In genomic region chr5:55712023-55712859, GRCh38 we compare ENCODE assay signal across 8 cellular contexts. TPM values are rescaled to one million over a fixed set of nuclear protein-coding genes. Genes with fewer than 3 reads are reported as not detected.
A peak's percentile ranks its signal among the peaks of the same experiment; 100 is the strongest.
DNase-seq lines count a peak whose midpoint lies in the region; ATAC-seq and TF ChIP-seq lines count a peak whose summit lies in the region.

SLC38A9 (minus strand) TSS chr5:55712324; CDS start chr5:55697958, 14,366 bp downstream.

- H4K91ac ChIP-seq in trophoblast cell (ENCODE audit: low read depth, low read length) = peak within 1 kb of the TSS; percentile 53

- H3K27me3 ChIP-seq in trophoblast cell (ENCODE audit: insufficient read depth, low read length) (no peaks in the 10 kb centered on the region), transverse colon (no peaks in the 10 kb centered on the region)

- no peak for TF ChIP-seq EP300 in transverse colon (IDR thresholded peaks at IDR 0.05; ENCODE audit: low read depth)

- peak; percentile 100 for ATAC-seq in HG02759 (IDR thresholded peaks at IDR 0.05; ENCODE audit: unreplicated experiment)

- H3K79me1 ChIP-seq in trophoblast cell (ENCODE audit: low read length) = peaks cover 9% of the 10 kb centered on the region

- DNase-seq in GM12864 (ENCODE audit: low read depth) (peak; percentile 69), NCI-H1417 (lab: John Stamatoyannopoulos, UW) (peak; percentile 88 to 97 (median 91)), SW 1271 (lab: John Stamatoyannopoulos, UW) (peak; percentile 90 to 96), cardiac septum (ENCODE audit: low spot score) (peak; percentile 97), trophoblast cell (peak; percentile 98), transverse colon (peak; percentile 97)
- peak; percentile 85 for DNase-seq in activated naive CD8-positive, alpha-beta T cell treated with anti-CD3 and anti-CD28 coated beads, Interleukin-2, amount 50 U/mL, for 16 hours (ENCODE audit: low read depth, low spot score)

- whole genome bisulfite sequencing in trophoblast cell (ENCODE audit: extremely low coverage, insufficient coverage, insufficient read length) = no CpG with 5 or more reads among the region's 55 CpGs
- 0% methylated on average over 3 to 46 of the region's 55 CpGs for WGBS in transverse colon (ENCODE audit: low coverage in 1 of 2), 2 donors

- peak within 1 kb of the TSS; percentile 60 for H2BK5ac ChIP-seq in trophoblast cell (ENCODE audit: low read depth, low read length, poor library complexity)

- no peak within 1 kb of the TSS for H3K23ac ChIP-seq in trophoblast cell (ENCODE audit: low read length)

- H3K9ac ChIP-seq in trophoblast cell (ENCODE audit: low read length) = peak within 1 kb of the TSS; percentile 87

- peak within 1 kb of the TSS; percentile 92 for H3K4me3 ChIP-seq in GM12864 (ENCODE audit: low read depth, low read length)
- H3K4me3 ChIP-seq in trophoblast cell (ENCODE audit: low read depth, low read length) = peak within 1 kb of the TSS; percentile 83
- peak within 1 kb of the TSS; percentile 72 to 88 (median 80) for H3K4me3 ChIP-seq in transverse colon

- no peak within 1 kb of the TSS for H2BK12ac ChIP-seq in trophoblast cell (ENCODE audit: low read length)

- H2AK5ac ChIP-seq in trophoblast cell (ENCODE audit: low read length) = peak within 1 kb of the TSS; percentile 73

- H4K12ac ChIP-seq in trophoblast cell (ENCODE audit: low read depth, low read length) = peak within 1 kb of the TSS; percentile 78

- H3K79me2 ChIP-seq in trophoblast cell (ENCODE audit: control insufficient read depth, insufficient read depth, low read length, poor library complexity) = peaks cover 8% of the 10 kb centered on the region

- peak within 1 kb of the TSS; percentile 34 for H3K18ac ChIP-seq in trophoblast cell (ENCODE audit: low read length)

- H3K27ac ChIP-seq in trophoblast cell (ENCODE audit: low read depth, low read length) (peak within 1 kb of the TSS; percentile 35), transverse colon (peak within 1 kb of the TSS; percentile 67 to 85 (median 79))

- H3K9me3 ChIP-seq in trophoblast cell (ENCODE audit: insufficient read depth, low read depth, low read length) (peaks cover under 1% of the 10 kb centered on the region), transverse colon (no peaks in the 10 kb centered on the region)

- no peak for TF ChIP-seq CTCF in GM12864 (IDR thresholded peaks at IDR 0.05; ENCODE audit: low read depth, low read length, missing control alignments)
- TF ChIP-seq CTCF in transverse colon (IDR thresholded peaks at IDR 0.05) = no peak

- H3K4me1 ChIP-seq in trophoblast cell (ENCODE audit: control insufficient read depth in 1 of 2, insufficient read depth in 2 of 2, low read length in 2 of 2) (peaks cover 4 to 7% of the 10 kb centered on the region in 2 experiments), transverse colon (peaks cover 7 to 28% (median 13%) of the 10 kb centered on the region in 4 donors)

- H4K8ac ChIP-seq in trophoblast cell (ENCODE audit: low read depth, low read length) = peak within 1 kb of the TSS; percentile 88

- in situ Hi-C loops in transverse colon (cut with MboI; ENCODE audit: low pct_ligation_motif_present in 1 of 4, low pct_unique_long_range_greater_than_20kb in 1 of 4, low sequenced_read_pairs in 3 of 4) = loop anchor here in 1 of 4 donors (25.0 kb wide), 1 partner anchor 550 kb away; the partner anchor contains the start of genes CDC20B and GPX8

- TF ChIP-seq POLR2A in transverse colon (IDR thresholded peaks at IDR 0.05) = peak; percentile 72

- intact Hi-C loops in cardiac septum (cut with DNase I) (loop anchor here (10.0 kb wide), 2 partner anchors 493 to 537 kb away; partner anchors contain the start of gene CDC20B), transverse colon (cut with DNase I; ENCODE audit: low total_unique reads) (no loop called here)

- peak within 1 kb of the TSS; percentile 90 for H2AFZ ChIP-seq in trophoblast cell (ENCODE audit: insufficient read depth, low read length, poor library complexity)

- peak within 1 kb of the TSS; percentile 18 for H3K4ac ChIP-seq in trophoblast cell (ENCODE audit: low read depth, low read length)

- H3K36me3 ChIP-seq in trophoblast cell (ENCODE audit: control insufficient read depth in 1 of 2, insufficient read depth in 2 of 2, low read length in 2 of 2) (peaks cover 3 to 7% of the 10 kb centered on the region in 2 experiments), transverse colon (no peaks in the 10 kb centered on the region)

- peak within 1 kb of the TSS; percentile 89 for H3K4me2 ChIP-seq in trophoblast cell (ENCODE audit: low read length)

- peak within 1 kb of the TSS; percentile 87 for H3K14ac ChIP-seq in trophoblast cell (ENCODE audit: low read length)

- peak within 1 kb of the TSS; percentile 26 for H2BK120ac ChIP-seq in trophoblast cell (ENCODE audit: insufficient read depth, low read length, poor library complexity)

RNA-seq across cellular contexts. Expression of gene SLC38A9, which starts in this region (rescaled TPM):
- total RNA-seq in cardiac septum (6.8 TPM), transverse colon (10 to 100 TPM; 15.0 to 48.6 (median 32.3) TPM)
- 131 and 150 TPM in 2 replicates for polyA plus RNA-seq in trophoblast cell (2013)

Comparison
In these comparisons a context has a peak if more than half of its experiments do, and no peak if none do; other contexts are left out.
1. Peak in every context shown above with its lines: DNase-seq, ATAC-seq, H3K4me3 ChIP-seq and H3K27ac ChIP-seq.